Comparison of ENCODE assay signal across 1 cellular context in genomic region chr4:46491455-46491854, GRCh38.
TF ChIP-seq lines count a peak whose summit lies in the region.

No MANE protein-coding gene starts in this region.

TF ChIP-seq in GM23338, 12 proteins besides CTCF, POLR2A, EP300 and RAD21 (continued from another document):
- TF ChIP-seq ZNF462 (CRISPR knock-in tag; IDR thresholded peaks at IDR 0.05) (no peak), ZNF114 (CRISPR knock-in tag; IDR thresholded peaks at IDR 0.05) (no peak), NANOG (IDR thresholded peaks at IDR 0.05; ENCODE audit: borderline replicate concordance) (no peak), CREB1 (CRISPR knock-in tag; IDR thresholded peaks at IDR 0.05; ENCODE audit: low read depth) (no peak), EZH2phosphoT487 (IDR thresholded peaks at IDR 0.05; ENCODE audit: unreplicated experiment) (no peak), POLR2AphosphoS5 (IDR thresholded peaks at IDR 0.05; ENCODE audit: low read depth) (no peak), REST (IDR thresholded peaks at IDR 0.05; ENCODE audit: unreplicated experiment) (no peak), ETS1 (IDR thresholded peaks at IDR 0.05) (no peak), JUNB (IDR thresholded peaks at IDR 0.05; ENCODE audit: unreplicated experiment) (no peak), ZNF331 (CRISPR knock-in tag; IDR thresholded peaks at IDR 0.05; ENCODE audit: low read depth) (no peak)
